ENCODE assay signal across 1 cellular context in genomic region chr6:146894624-146895023, GRCh38.
TF ChIP-seq lines count a peak whose summit lies in the region.

No MANE protein-coding gene starts in this region.

TF ChIP-seq in K562, 482 proteins besides CTCF, POLR2A, EP300 and RAD21 (continued from another document and continues in another):
- TF ChIP-seq CHD7 (IDR thresholded peaks at IDR 0.05; ENCODE audit: low read depth, low read length) = no peak
- TF ChIP-seq LEF1 (IDR thresholded peaks at IDR 0.05) = no peak
- peak; percentile 27; the same call in 1 of the 2 replicates for TF ChIP-seq ETV5 (CRISPR knock-in tag; IDR thresholded peaks at IDR 0.05; ENCODE audit: low read depth)
- 0 out of 2 replicates have a peak, but pooled peaks have one; percentile 23 for TF ChIP-seq ELF4 (CRISPR knock-in tag; IDR thresholded peaks at IDR 0.05)
- peak in 1 of 2 experiments; percentile 16; a peak in 1 of 4 replicates for TF ChIP-seq MAZ (CRISPR knock-in tag; conservative IDR thresholded peaks at IDR 0.05 in 1 of 2, IDR thresholded peaks at IDR 0.05 in 1 of 2)
- TF ChIP-seq STAG1 (CRISPR knock-in tag; IDR thresholded peaks at IDR 0.05; ENCODE audit: borderline replicate concordance) = no peak
- TF ChIP-seq NFE2L1 (tag; IDR thresholded peaks at IDR 0.05; ENCODE audit: borderline replicate concordance, low read depth) = no peak
- no peak for TF ChIP-seq TSHZ1 (CRISPR knock-in tag; IDR thresholded peaks at IDR 0.05)
- 0 out of 2 replicates have a peak, but pooled peaks have one; percentile 4 for TF ChIP-seq REST (CRISPR knock-in tag; IDR thresholded peaks at IDR 0.05; ENCODE audit: low read depth)
- TF ChIP-seq MLLT1 (IDR thresholded peaks at IDR 0.05) = peak in 1 of 2 experiments; percentile 21; a peak in 2 of 4 replicates
- TF ChIP-seq SFPQ (IDR thresholded peaks at IDR 0.05; ENCODE audit: low read depth, low read length) = no peak
- no peak for TF ChIP-seq FUS (optimal IDR thresholded peaks at IDR 0.05; ENCODE audit: low read depth, low read length)
- peak; percentile 78; the same call in 1 of the 2 replicates for TF ChIP-seq CUX1 (CRISPR knock-in tag; IDR thresholded peaks at IDR 0.05)
- TF ChIP-seq CXXC5 (CRISPR knock-in tag; IDR thresholded peaks at IDR 0.05) = peak; percentile 38
- TF ChIP-seq PATZ1 (CRISPR knock-in tag; IDR thresholded peaks at IDR 0.05; ENCODE audit: borderline replicate concordance) = no peak
